In the genomic region with DNA sequence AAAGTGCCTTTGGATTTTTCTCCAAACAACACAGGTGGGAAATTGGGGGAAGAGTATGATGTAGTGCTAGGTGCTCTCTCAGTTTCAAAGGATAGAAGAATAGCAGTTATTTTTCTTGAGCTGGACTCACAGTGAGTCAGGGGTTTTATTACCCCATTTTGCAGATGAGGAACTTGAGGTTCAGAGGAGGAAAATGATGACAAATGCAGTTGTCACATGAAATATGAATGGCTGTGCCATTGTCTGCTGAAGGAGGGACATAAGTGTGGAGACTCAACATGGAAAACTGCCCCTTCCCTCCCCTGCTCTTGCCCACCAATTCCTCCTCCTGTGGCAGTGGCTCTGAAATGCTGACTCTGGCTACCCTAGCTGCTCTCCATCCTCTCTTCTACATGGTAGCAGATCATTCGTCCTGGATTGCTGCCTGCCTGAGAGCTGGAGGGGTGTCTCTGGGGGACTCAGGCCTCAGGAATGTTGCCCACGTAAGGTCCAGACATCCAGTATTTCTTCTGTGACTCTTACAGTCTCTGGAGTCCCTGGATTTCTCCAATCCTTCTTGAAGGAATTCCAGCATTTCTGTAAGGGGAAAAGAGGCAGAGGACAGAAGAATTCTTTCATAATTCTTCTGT, we compare ENCODE assay signal across 17 cellular contexts. TPM values are rescaled to one million over a fixed set of nuclear protein-coding genes. Genes with fewer than 3 reads are reported as not detected.
DNase-seq lines count a peak whose midpoint lies in the region; ATAC-seq and TF ChIP-seq lines count a peak whose summit lies in the region.
"Had no signal": no experiment of that assay in that cellular context is flagged by ENCODE, and none has a peak within 500 bp of the region (broad histone marks: within the 10 kb centered on the region; RNA-seq: fewer than 3 reads in every experiment).

No MANE protein-coding gene starts in this region.

- H3K79me2 ChIP-seq in SK-N-SH (ENCODE audit: insufficient read depth), result no peaks in the 10 kb centered on the region

- CTCF ChIA-PET in SK-N-SH (lab: Yijun Ruan, JAX), result interaction anchor here (0.9 to 2.1 kb wide), 5 partner anchors 10 to 122 kb away, joined by 3 to 9 read pairs (median 5); no protein-coding TSS in a partner anchor

- peaks cover 7% of the 10 kb centered on the region for H3F3A ChIP-seq in SK-N-SH (replicated peaks; ENCODE audit: insufficient read depth)

- peak; percentile 41 for DNase-seq in left cardiac atrium
- DNase-seq in left ventricle myocardium inferior, result no peak
- no peak for DNase-seq in SK-N-SH
- peak; percentile 64 for DNase-seq in fibroblast of pulmonary artery (ENCODE audit: low read depth)
- no peak for DNase-seq in NCI-H82 treated with DMSO at 0.1 percent for 48 hours (lab: John Stamatoyannopoulos, UW; ENCODE audit: unreplicated experiment)
- DNase-seq: activated CD4-positive, alpha-beta T cell treated with anti-CD3 and anti-CD28 coated beads, Interleukin-2, amount 10 ng/mL, durations not matched to agents 7 days and 5 days; DMS 273 treated with DMSO at 0.1 percent for 48 hours; hypothalamus; NCI-H2227 treated with DMSO at 0.1 percent for 48 hours; OCI-M1; T-helper 17 cell had no signal

- no peaks in the 10 kb centered on the region for H3K9me2 ChIP-seq in SK-N-SH

- no peaks in the 10 kb centered on the region for H3K9me3 ChIP-seq in left ventricle myocardium inferior (replicated peaks)
- no peaks in the 10 kb centered on the region for H3K9me3 ChIP-seq in SK-N-SH
- H3K9me3 ChIP-seq in subcutaneous abdominal adipose tissue (ENCODE audit: control insufficient read depth in 5 of 5, low read length in 5 of 5), result no peaks in the 10 kb centered on the region
- H3K9me3 ChIP-seq: A549, neutrophil, upper lobe of left lung had no signal

- H3K4me2 ChIP-seq in SK-N-SH, result 0 out of 2 replicates have a peak overlapping the region, but pooled peaks have one; percentile 12
- H3K4me2 ChIP-seq: A549 had no signal

- H3K36me3 ChIP-seq in left ventricle myocardium inferior (no peaks in the 10 kb centered on the region), SK-N-SH (replicated peaks in 1 of 2; ENCODE audit: control insufficient read depth in 1 of 2, insufficient read depth in 2 of 2, low read length in 1 of 2) (no peaks in the 10 kb centered on the region), subcutaneous abdominal adipose tissue (ENCODE audit: control insufficient read depth in 5 of 5, insufficient read depth in 5 of 5, low read length in 5 of 5) (peaks cover 0 to 3% (median 0%) of the 10 kb centered on the region in 5 donors)
- H3K36me3 ChIP-seq: neutrophil, upper lobe of left lung had no signal

- TF ChIP-seq EP300 in SK-N-SH (IDR thresholded peaks at IDR 0.05; ENCODE audit: borderline replicate concordance in 1 of 2, low read depth in 1 of 2, low read length in 1 of 2), result no peak

- TF ChIP-seq RAD21 in SK-N-SH (IDR thresholded peaks at IDR 0.05; ENCODE audit: low read length), result no peak

- WGBS in SK-N-SH (ENCODE audit: low lambda C conversion rate), result 3% methylated on average over 2 of the region's 2 CpGs

- H3K4me3 ChIP-seq in left ventricle myocardium inferior, result no peak overlapping the region
- no peak overlapping the region for H3K4me3 ChIP-seq in SK-N-SH (ENCODE audit: low read depth in 2 of 2, low read length in 1 of 2)
- H3K4me3 ChIP-seq in fibroblast of pulmonary artery (replicated peaks; ENCODE audit: low read depth, low read length), result no peak overlapping the region
- H3K4me3 ChIP-seq in subcutaneous abdominal adipose tissue (ENCODE audit: low read depth in 1 of 5, low read length in 5 of 5), result no peak overlapping the region
- H3K4me3 ChIP-seq: A549, upper lobe of left lung had no signal

- ATAC-seq in left cardiac atrium (peak; percentile 7 to 58), GM18858 (IDR thresholded peaks at IDR 0.05; ENCODE audit: unreplicated experiment) (no peak), HG03469 (IDR thresholded peaks at IDR 0.05; ENCODE audit: unreplicated experiment) (no peak)
- ATAC-seq: T-helper 17 cell had no signal

- POLR2A ChIA-PET in SK-N-SH (lab: Yijun Ruan, JAX), result no interaction called here

- H3K27me3 ChIP-seq in left ventricle myocardium inferior (ENCODE audit: low read depth) (peaks cover 6% of the 10 kb centered on the region), SK-N-SH (ENCODE audit: insufficient read depth) (no peaks in the 10 kb centered on the region), subcutaneous abdominal adipose tissue (ENCODE audit: control insufficient read depth in 5 of 5, insufficient read depth in 4 of 5, low read length in 5 of 5) (no peaks in the 10 kb centered on the region)
- H3K27me3 ChIP-seq: upper lobe of left lung had no signal

- no peak overlapping the region for H2AFZ ChIP-seq in SK-N-SH (ENCODE audit: low read depth)

- H3K4me1 ChIP-seq in left ventricle myocardium inferior (no peaks in the 10 kb centered on the region), SK-N-SH (ENCODE audit: control insufficient read depth in 1 of 2, insufficient read depth in 2 of 2, low read depth in 1 of 2, low read length in 1 of 2) (no peaks in the 10 kb centered on the region), subcutaneous abdominal adipose tissue (ENCODE audit: control insufficient read depth in 5 of 5, insufficient read depth in 5 of 5, low read length in 5 of 5) (peaks cover 0 to 63% (median 52%) of the 10 kb centered on the region in 5 donors)

- H3K27ac ChIP-seq in left ventricle myocardium inferior (replicated peaks) (no peak overlapping the region), SK-N-SH (ENCODE audit: low read depth in 2 of 2, low read length in 1 of 2) (peak overlapping the region in 1 of 2 experiments; percentile 11; a peak in 1 of 4 replicates), subcutaneous abdominal adipose tissue (ENCODE audit: low read depth, low read length) (peak overlapping the region; percentile 67)
- H3K27ac ChIP-seq: neutrophil had no signal

- intact Hi-C loops in left cardiac atrium (cut with DNase I) (no loop called here), left ventricle myocardium inferior (cut with micrococcal nuclease) (no loop called here)

- TF ChIP-seq CTCF in left ventricle myocardium inferior (IDR thresholded peaks at IDR 0.05; ENCODE audit: borderline replicate concordance) (no peak), SK-N-SH (IDR thresholded peaks at IDR 0.05) (no peak), fibroblast of pulmonary artery (IDR thresholded peaks at IDR 0.05; ENCODE audit: low read length, missing control alignments) (no peak)

- no peak overlapping the region for H3K9ac ChIP-seq in SK-N-SH
- peak overlapping the region in 1 of 5 donors; percentile 9 for H3K9ac ChIP-seq in subcutaneous abdominal adipose tissue (ENCODE audit: low read length in 5 of 5)

- no peaks in the 10 kb centered on the region for H4K20me1 ChIP-seq in SK-N-SH (ENCODE audit: insufficient read depth)

TF ChIP-seq in SK-N-SH, 30 proteins besides CTCF, POLR2A, EP300 and RAD21:
- TF ChIP-seq FOXJ3 (CRISPR knock-in tag; IDR thresholded peaks at IDR 0.05) (no peak), JUND (IDR thresholded peaks at IDR 0.05) (0 out of 2 replicates have a peak, but pooled peaks have one; percentile 29), TAF1 (IDR thresholded peaks at IDR 0.05; ENCODE audit: borderline replicate concordance, low read depth, low read length) (no peak), YY1 (IDR thresholded peaks at IDR 0.05; ENCODE audit: low read depth) (no peak), TEAD4 (IDR thresholded peaks at IDR 0.05; ENCODE audit: borderline replicate concordance, insufficient read depth) (no peak), FOSL2 (IDR thresholded peaks at IDR 0.05; ENCODE audit: borderline replicate concordance, low read depth) (peak; percentile 34; the same call in 1 of the 2 replicates)
- TF ChIP-seq, protein P1, sequence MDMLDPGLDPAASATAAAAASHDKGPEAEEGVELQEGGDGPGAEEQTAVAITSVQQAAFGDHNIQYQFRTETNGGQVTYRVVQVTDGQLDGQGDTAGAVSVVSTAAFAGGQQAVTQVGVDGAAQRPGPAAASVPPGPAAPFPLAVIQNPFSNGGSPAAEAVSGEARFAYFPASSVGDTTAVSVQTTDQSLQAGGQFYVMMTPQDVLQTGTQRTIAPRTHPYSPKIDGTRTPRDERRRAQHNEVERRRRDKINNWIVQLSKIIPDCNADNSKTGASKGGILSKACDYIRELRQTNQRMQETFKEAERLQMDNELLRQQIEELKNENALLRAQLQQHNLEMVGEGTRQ (IDR thresholded peaks at IDR 0.05; ENCODE audit: borderline replicate concordance, low read depth, low read length), result no peak

RNA-seq across cellular contexts. Expression of a gene that starts 37.6 kb away (rescaled TPM):
- 10 to 100 TPM; 20.5 to 32.1 TPM for total RNA-seq in left cardiac atrium
- total RNA-seq in left ventricle myocardium inferior, result 14.6 TPM
- 20.7 and 26.1 TPM in 2 replicates for polyA plus RNA-seq in SK-N-SH (2012; rRNA removed)
- 19.1 and 25.2 TPM in 2 replicates for polyA plus RNA-seq in SK-N-SH (2012; cell fraction: cytosol; rRNA removed)
- polyA plus RNA-seq in SK-N-SH (2012; cell fraction: nucleus; rRNA removed), result 24.9 and 27.9 TPM in 2 replicates

Comparison
In these comparisons a context has a peak if more than half of its experiments do, and no peak if none do; other contexts are left out.
1. DNase-seq: peak in left cardiac atrium (single experiment) and fibroblast of pulmonary artery (single experiment); none in left ventricle myocardium inferior (single experiment), SK-N-SH (single experiment) and NCI-H82 treated with DMSO at 0.1 percent for 48 hours (single experiment).
2. ATAC-seq: peak in left cardiac atrium (2 of 2); none in GM18858 (single experiment) and HG03469 (single experiment).